Comparison of ENCODE assay signal across 15 cellular contexts in the genomic region with DNA sequence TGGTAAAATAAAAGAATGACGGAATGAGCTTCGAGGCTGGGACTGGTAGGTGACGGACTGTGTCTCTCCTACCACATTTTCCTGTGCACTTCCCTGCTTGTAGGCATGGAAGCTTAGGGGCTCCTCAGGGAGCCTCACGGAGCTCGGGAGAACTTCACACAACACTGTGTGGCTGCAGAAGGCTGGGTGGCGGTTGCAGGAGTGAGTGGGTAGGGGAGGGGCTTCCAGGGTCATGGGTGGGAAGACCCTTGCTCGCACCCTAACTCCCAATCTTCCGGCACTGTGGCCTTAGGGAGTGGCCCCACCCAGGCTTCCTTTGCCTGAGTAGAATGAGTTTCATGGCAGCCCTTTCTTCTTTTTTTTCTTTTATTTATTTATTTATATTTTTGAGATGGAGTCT.
"Had no signal": no experiment of that assay in that cellular context is flagged by ENCODE, and none has a peak within 500 bp of the region (broad histone marks: within the 10 kb centered on the region; RNA-seq: fewer than 3 reads in every experiment).

No MANE protein-coding gene starts in this region.

- H3K36me3 Mint-ChIP-seq: activated naive CD4-positive, alpha-beta T cell treated with anti-CD3 and anti-CD28 coated beads, Interleukin-2, amount 10 ng/mL, durations not matched to agents 7 days and 5 days; stimulated activated naive B cell treated with anti-CD40 and anti-IgM and Interleukin-4, amounts not matched to agents 10 μg/mL and 1 μg/mL and 100 μg/mL, for 72 hours had no signal

- H3K27ac Mint-ChIP-seq: activated CD4-positive, alpha-beta T cell treated with anti-CD3 and anti-CD28 coated beads, Interleukin-2, amount 10 ng/mL, durations not matched to agents 7 days and 5 days; activated CD8-positive, alpha-beta T cell treated with anti-CD3 and anti-CD28 coated beads, Interleukin-2, amount 10 ng/mL, durations not matched to agents 7 days and 5 days; activated naive CD4-positive, alpha-beta T cell treated with anti-CD3 and anti-CD28 coated beads, Interleukin-2, amount 10 ng/mL, durations not matched to agents 7 days and 5 days; activated naive CD8-positive, alpha-beta T cell treated with anti-CD3 and anti-CD28 coated beads, Interleukin-2, amount 50 U/mL, for 24 hours; activated T-cell treated with anti-CD3 and anti-CD28 coated beads, Interleukin-2, amount 50 U/mL, for 24 hours; activated T-helper 2 cell treated with anti-CD3 and anti-CD28 coated beads, Interferon-gamma antibody, Interleukin-2, Interleukin-4, amounts not matched to agents 10 μg/mL and 5 μg/mL and 100 μg/mL, durations not matched to agents 14 hours and 24 hours and 36 hours; stimulated activated naive B cell treated with anti-CD40 and anti-IgM and Interleukin-4, amounts not matched to agents 10 μg/mL and 1 μg/mL and 100 μg/mL, for 72 hours had no signal

- H3K27me3 Mint-ChIP-seq: activated CD4-positive, alpha-beta T cell treated with anti-CD3 and anti-CD28 coated beads, Interleukin-2, amount 10 ng/mL, durations not matched to agents 7 days and 5 days; activated naive CD8-positive, alpha-beta T cell treated with anti-CD3 and anti-CD28 coated beads, Interleukin-2, amount 50 U/mL, for 24 hours; activated T-cell treated with anti-CD3 and anti-CD28 coated beads, Interleukin-2, amount 50 U/mL, for 24 hours had no signal

- H3K4me1 Mint-ChIP-seq: activated CD4-positive, alpha-beta T cell treated with anti-CD3 and anti-CD28 coated beads, Interleukin-2, amount 10 ng/mL, durations not matched to agents 7 days and 5 days; activated naive CD4-positive, alpha-beta T cell treated with anti-CD3 and anti-CD28 coated beads, Interleukin-2, amount 10 ng/mL, durations not matched to agents 7 days and 5 days; activated naive CD8-positive, alpha-beta T cell treated with anti-CD3 and anti-CD28 coated beads, Interleukin-2, amount 50 U/mL, for 24 hours; stimulated activated naive B cell treated with anti-CD40 and anti-IgM and Interleukin-4, amounts not matched to agents 10 μg/mL and 1 μg/mL and 100 μg/mL, for 72 hours had no signal

- H3K4me1 ChIP-seq: uterus had no signal

- H3K9me3 Mint-ChIP-seq: activated CD4-positive, alpha-beta T cell treated with anti-CD3 and anti-CD28 coated beads, Interleukin-2, amount 10 ng/mL, durations not matched to agents 7 days and 5 days; activated naive CD4-positive, alpha-beta T cell treated with anti-CD3 and anti-CD28 coated beads, Interleukin-2, amount 10 ng/mL, durations not matched to agents 7 days and 5 days; activated T-cell treated with anti-CD3 and anti-CD28 coated beads, Interleukin-2, amount 50 U/mL, for 24 hours; activated T-helper 2 cell treated with anti-CD3 and anti-CD28 coated beads, Interferon-gamma antibody, Interleukin-2, Interleukin-4, amounts not matched to agents 10 μg/mL and 5 μg/mL and 100 μg/mL, durations not matched to agents 14 hours and 24 hours and 36 hours had no signal

- H3K4me3 Mint-ChIP-seq: activated CD4-positive, alpha-beta T cell treated with anti-CD3 and anti-CD28 coated beads, Interleukin-2, amount 10 ng/mL, durations not matched to agents 7 days and 5 days; activated CD8-positive, alpha-beta T cell treated with anti-CD3 and anti-CD28 coated beads, Interleukin-2, amount 10 ng/mL, durations not matched to agents 7 days and 5 days; activated naive CD4-positive, alpha-beta T cell treated with anti-CD3 and anti-CD28 coated beads, Interleukin-2, amount 10 ng/mL, durations not matched to agents 7 days and 5 days; activated naive CD8-positive, alpha-beta T cell treated with anti-CD3 and anti-CD28 coated beads, Interleukin-2, amount 50 U/mL, for 24 hours; activated T-cell treated with anti-CD3 and anti-CD28 coated beads, Interleukin-2, amount 50 U/mL, for 24 hours; stimulated activated naive B cell treated with anti-CD40 and anti-IgM and Interleukin-4, amounts not matched to agents 10 μg/mL and 1 μg/mL and 100 μg/mL, for 72 hours had no signal

- H3K27ac ChIP-seq: brain microvascular endothelial cell, uterus had no signal

- DNase-seq: activated CD4-positive, alpha-beta T cell treated with anti-CD3 and anti-CD28 coated beads, Interleukin-2, amount 10 ng/mL, durations not matched to agents 7 days and 5 days; activated CD8-positive, alpha-beta T cell treated with anti-CD3 and anti-CD28 coated beads, Interleukin-2, amount 10 ng/mL, durations not matched to agents 7 days and 5 days; activated naive CD4-positive, alpha-beta T cell treated with anti-CD3 and anti-CD28 coated beads, Interleukin-2, amount 10 ng/mL, durations not matched to agents 7 days and 5 days; activated naive CD8-positive, alpha-beta T cell treated with anti-CD3 and anti-CD28 coated beads, Interleukin-2, amount 50 U/mL, for 24 hours; activated T-cell treated with anti-CD3 and anti-CD28 coated beads, Interleukin-2, amount 50 U/mL, for 24 hours; anterior cingulate cortex; brain microvascular endothelial cell; midbrain; stimulated activated naive B cell treated with anti-CD40 and anti-IgM and Interleukin-4, amounts not matched to agents 10 μg/mL and 1 μg/mL and 100 μg/mL, for 72 hours; T1000 had no signal

- H3K36me3 ChIP-seq: brain microvascular endothelial cell, thyroid gland, uterus had no signal

- H3K9me3 ChIP-seq: thyroid gland, uterus had no signal

- H3K4me3 ChIP-seq: lung, thyroid gland, uterus had no signal

- ATAC-seq: activated CD8-positive, alpha-beta T cell treated with anti-CD3 and anti-CD28 coated beads, Interleukin-2, amount 10 ng/mL, durations not matched to agents 7 days and 5 days; activated naive CD8-positive, alpha-beta T cell treated with anti-CD3 and anti-CD28 coated beads, Interleukin-2, amount 50 U/mL, for 24 hours; sciatic nerve; stimulated activated naive B cell treated with anti-CD40 and anti-IgM and Interleukin-4, amounts not matched to agents 10 μg/mL and 1 μg/mL and 100 μg/mL, for 72 hours had no signal

- H3K27me3 ChIP-seq: brain microvascular endothelial cell, thyroid gland, uterus had no signal
